1 cellular context compared by ENCODE assay signal in the genomic region with DNA sequence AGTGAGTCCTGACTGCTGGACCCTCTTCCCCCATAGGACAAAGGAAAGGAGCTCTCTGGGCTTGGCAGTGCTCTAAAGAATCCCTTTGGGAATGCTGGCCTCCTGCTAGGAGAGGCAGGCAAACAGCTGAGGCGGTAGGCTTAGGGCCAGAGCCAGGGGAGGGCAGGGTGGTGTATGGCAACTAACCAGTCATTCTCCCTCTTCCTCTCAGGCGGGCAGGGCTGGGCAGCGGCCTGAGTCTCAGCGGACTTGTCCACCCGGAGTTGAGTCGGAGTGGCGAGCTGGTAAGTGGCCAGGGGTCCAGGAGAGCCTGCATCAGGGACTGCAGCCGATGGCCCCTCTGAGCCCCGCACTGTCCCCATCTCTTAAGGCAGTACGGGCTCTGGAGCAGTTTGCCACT.
TF ChIP-seq lines count a peak whose summit lies in the region.

No MANE protein-coding gene starts in this region.

TF ChIP-seq in IMR-90, 13 proteins besides CTCF, POLR2A, EP300 and RAD21:
- TF ChIP-seq, protein P1, sequence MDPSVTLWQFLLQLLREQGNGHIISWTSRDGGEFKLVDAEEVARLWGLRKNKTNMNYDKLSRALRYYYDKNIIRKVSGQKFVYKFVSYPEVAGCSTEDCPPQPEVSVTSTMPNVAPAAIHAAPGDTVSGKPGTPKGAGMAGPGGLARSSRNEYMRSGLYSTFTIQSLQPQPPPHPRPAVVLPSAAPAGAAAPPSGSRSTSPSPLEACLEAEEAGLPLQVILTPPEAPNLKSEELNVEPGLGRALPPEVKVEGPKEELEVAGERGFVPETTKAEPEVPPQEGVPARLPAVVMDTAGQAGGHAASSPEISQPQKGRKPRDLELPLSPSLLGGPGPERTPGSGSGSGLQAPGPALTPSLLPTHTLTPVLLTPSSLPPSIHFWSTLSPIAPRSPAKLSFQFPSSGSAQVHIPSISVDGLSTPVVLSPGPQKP (IDR thresholded peaks at IDR 0.05; ENCODE audit: borderline replicate concordance, low read depth, low read length), result no peak
- no peak for TF ChIP-seq RCOR1 (IDR thresholded peaks at IDR 0.05; ENCODE audit: insufficient replicate concordance, low read length)
- no peak for TF ChIP-seq CEBPB (IDR thresholded peaks at IDR 0.05; ENCODE audit: low read depth, low read length)
